In genomic region chr20:25867776-25868649, GRCh38 we compare ENCODE assay signal across 9 cellular contexts.
DNase-seq lines count a peak whose midpoint lies in the region; ATAC-seq and TF ChIP-seq lines count a peak whose summit lies in the region.
"Had no signal": no experiment of that assay in that cellular context is flagged by ENCODE, and none has a peak within 500 bp of the region (broad histone marks: within the 10 kb centered on the region; RNA-seq: fewer than 3 reads in every experiment).

No MANE protein-coding gene starts in this region.

- H3K9me3 ChIP-seq in Peyer's patch = peaks cover 0 to 5% (median 0%) of the 10 kb centered on the region in 4 donors
- H3K9me3 ChIP-seq in heart left ventricle = no peaks in the 10 kb centered on the region
- no peaks in the 10 kb centered on the region for H3K9me3 ChIP-seq in parathyroid adenoma (ENCODE audit: control insufficient read depth, low read length)
- H3K9me3 ChIP-seq in upper lobe of right lung = no peaks in the 10 kb centered on the region

- peak overlapping the region; percentile 89 for H3K4me2 ChIP-seq in parathyroid adenoma (ENCODE audit: low read length)

- peaks cover 54% of the 10 kb centered on the region for H3K27me3 Mint-ChIP-seq in activated naive CD8-positive, alpha-beta T cell treated with anti-CD3 and anti-CD28 coated beads, Interleukin-2, amount 10 ng/mL, durations not matched to agents 7 days and 5 days

- H3K36me3 Mint-ChIP-seq in activated naive CD8-positive, alpha-beta T cell treated with anti-CD3 and anti-CD28 coated beads, Interleukin-2, amount 10 ng/mL, durations not matched to agents 7 days and 5 days = no peaks in the 10 kb centered on the region

- no peak overlapping the region for H3K27ac Mint-ChIP-seq in activated naive CD8-positive, alpha-beta T cell treated with anti-CD3 and anti-CD28 coated beads, Interleukin-2, amount 10 ng/mL, durations not matched to agents 7 days and 5 days

- peaks cover 0 to 30% (median 0%) of the 10 kb centered on the region in 4 donors for H3K4me1 ChIP-seq in Peyer's patch
- H3K4me1 ChIP-seq in heart left ventricle = peaks cover 0 to 36% (median 10%) of the 10 kb centered on the region in 12 donors
- peaks cover 11% of the 10 kb centered on the region for H3K4me1 ChIP-seq in parathyroid adenoma
- peaks cover 7% of the 10 kb centered on the region for H3K4me1 ChIP-seq in upper lobe of right lung

- H3K36me3 ChIP-seq in Peyer's patch (no peaks in the 10 kb centered on the region), heart left ventricle (no peaks in the 10 kb centered on the region), parathyroid adenoma (ENCODE audit: control insufficient read depth, insufficient read depth, low read length) (no peaks in the 10 kb centered on the region), upper lobe of right lung (no peaks in the 10 kb centered on the region)

- intact Hi-C loops in heart left ventricle (cut with DNase I) = loop anchor here in 2 of 10 donors (5.0 kb wide), 2 partner anchors 171 to 246 kb away; partner anchors contain the start of genes ZNF337 (in 2 of the 2) and NANP (in 1 of the 2)
- intact Hi-C loops in upper lobe of right lung (cut with DNase I) = no loop called here

- TF ChIP-seq CTCF in Peyer's patch (IDR thresholded peaks at IDR 0.05) = no peak
- TF ChIP-seq CTCF in heart left ventricle (IDR thresholded peaks at IDR 0.05) = peak in 1 of 12 donors; percentile 4
- no peak for TF ChIP-seq CTCF in parathyroid adenoma (IDR thresholded peaks at IDR 0.05)
- no peak for TF ChIP-seq CTCF in upper lobe of right lung (IDR thresholded peaks at IDR 0.05)

- H3K4me3 Mint-ChIP-seq in activated naive CD8-positive, alpha-beta T cell treated with anti-CD3 and anti-CD28 coated beads, Interleukin-2, amount 10 ng/mL, durations not matched to agents 7 days and 5 days = peak overlapping the region; percentile 45

- peak overlapping the region; percentile 68 for H2AFZ ChIP-seq in parathyroid adenoma

- H3K4me3 ChIP-seq in Peyer's patch = peak overlapping the region; percentile 9 to 46 (median 31)
- peak overlapping the region; percentile 32 to 70 (median 53) for H3K4me3 ChIP-seq in heart left ventricle
- peak overlapping the region; percentile 45 for H3K4me3 ChIP-seq in parathyroid adenoma (ENCODE audit: low read depth, low read length)
- peak overlapping the region; percentile 47 for H3K4me3 ChIP-seq in upper lobe of right lung

- H3K4me1 Mint-ChIP-seq in activated naive CD8-positive, alpha-beta T cell treated with anti-CD3 and anti-CD28 coated beads, Interleukin-2, amount 10 ng/mL, durations not matched to agents 7 days and 5 days = peaks cover 23% of the 10 kb centered on the region

- no peak overlapping the region for H3K27ac ChIP-seq in Peyer's patch
- H3K27ac ChIP-seq in heart left ventricle = no peak overlapping the region
- no peak overlapping the region for H3K27ac ChIP-seq in parathyroid adenoma
- no peak overlapping the region for H3K27ac ChIP-seq in upper lobe of right lung
- H3K27ac ChIP-seq: HL-60 had no signal

- ATAC-seq in HG02678 (IDR thresholded peaks at IDR 0.05; ENCODE audit: unreplicated experiment) = peak; percentile 81
- peak; percentile 73 for ATAC-seq in activated naive CD8-positive, alpha-beta T cell treated with anti-CD3 and anti-CD28 coated beads, Interleukin-2, amount 10 ng/mL, durations not matched to agents 7 days and 5 days (ENCODE audit: low read depth)
- ATAC-seq in heart left ventricle = peak; percentile 77 to 95 (median 90)
- peak; percentile 89 for ATAC-seq in upper lobe of right lung

- 17 to 30% (median 19%) methylated on average over 20 to 46 of the region's 46 CpGs for WGBS in heart left ventricle, 4 donors

- H3K27me3 ChIP-seq in Peyer's patch (no peaks in the 10 kb centered on the region), heart left ventricle (no peaks in the 10 kb centered on the region), parathyroid adenoma (ENCODE audit: control insufficient read depth, insufficient read depth, low read length) (no peaks in the 10 kb centered on the region), upper lobe of right lung (peaks cover 3% of the 10 kb centered on the region)

- TF ChIP-seq POLR2A in Peyer's patch (IDR thresholded peaks at IDR 0.05) (no peak), heart left ventricle (IDR thresholded peaks at IDR 0.05) (no peak)

- H3K9ac ChIP-seq in parathyroid adenoma = no peak overlapping the region

- POLR2A ChIA-PET in activated naive CD8-positive, alpha-beta T cell treated with anti-CD3 and anti-CD28 coated beads, Interleukin-2, amount 10 ng/mL, durations not matched to agents 7 days and 5 days (lab: Charles Lee) = no interaction called here

- no peaks in the 10 kb centered on the region for H3K9me3 Mint-ChIP-seq in activated naive CD8-positive, alpha-beta T cell treated with anti-CD3 and anti-CD28 coated beads, Interleukin-2, amount 10 ng/mL, durations not matched to agents 7 days and 5 days

- no peaks in the 10 kb centered on the region for H3K79me2 ChIP-seq in parathyroid adenoma

- DNase-seq in COLO668 (lab: John Stamatoyannopoulos, UW; ENCODE audit: unreplicated experiment) = peak; percentile 60
- DNase-seq in Peyer's patch = peak in 2 of 3 donors; percentile 27 to 72
- DNase-seq in activated naive CD8-positive, alpha-beta T cell treated with anti-CD3 and anti-CD28 coated beads, Interleukin-2, amount 10 ng/mL, durations not matched to agents 7 days and 5 days = peak; percentile 75
- peak; percentile 77 to 90 (median 86) for DNase-seq in heart left ventricle
- DNase-seq in upper lobe of right lung = peak; percentile 86
- DNase-seq in mesenteric fat pad (ENCODE audit: low spot score) = no peak
